14 cellular contexts compared by ENCODE assay signal in genomic region chr11:93728792-93729128, GRCh38. TPM values are rescaled to one million over a fixed set of nuclear protein-coding genes. Genes with fewer than 3 reads are reported as not detected.
A peak's percentile ranks its signal among the peaks of the same experiment; 100 is the strongest.
DNase-seq lines count a peak whose midpoint lies in the region; ATAC-seq, FAIRE-seq and TF ChIP-seq lines count a peak whose summit lies in the region.
"Had no signal": no experiment of that assay in that cellular context is flagged by ENCODE, and none has a peak within 500 bp of the region (broad histone marks: within the 10 kb centered on the region; RNA-seq: fewer than 3 reads in every experiment).

No MANE protein-coding gene starts in this region.

- H3K27ac ChIP-seq in K562 (ENCODE audit: extremely low read depth, low read depth, low read length) = peak overlapping the region; percentile 31; the same call in 1 of the 3 replicates
- H3K27ac ChIP-seq: foreskin keratinocyte had no signal

- H3K27ac Mint-ChIP-seq in activated T-cell treated with anti-CD3 and anti-CD28 coated beads, Interleukin-2, amount 50 U/mL, for 24 hours = peak overlapping the region; percentile 80
- peak overlapping the region; percentile 54 for H3K27ac Mint-ChIP-seq in stimulated activated effector memory CD8-positive, alpha-beta T cell treated with anti-CD3 and anti-CD28 coated beads, Interleukin-12 subunit alpha, Interleukin-12 subunit beta, amount 100 ng/mL, for 72 hours

- in situ Hi-C loops in KBM-7 (cut with MboI; ENCODE audit: low pct_unique_long_range_greater_than_20kb, low sequenced_read_pairs) (no loop called here), K562 (cut with MboI) (no loop called here), HAP-1 (cut with MboI; ENCODE audit: low sequenced_read_pairs) (loop anchor here (25.0 kb wide), 1 partner anchor 409 kb away; the partner anchor contains the start of gene PANX1)

- H3K36me3 Mint-ChIP-seq in activated T-cell treated with anti-CD3 and anti-CD28 coated beads, Interleukin-2, amount 50 U/mL, for 24 hours (ENCODE audit: low read depth) = peaks cover 95% of the 10 kb centered on the region
- H3K36me3 Mint-ChIP-seq in stimulated activated effector memory CD8-positive, alpha-beta T cell treated with anti-CD3 and anti-CD28 coated beads, Interleukin-12 subunit alpha, Interleukin-12 subunit beta, amount 100 ng/mL, for 72 hours = peaks cover 100% of the 10 kb centered on the region

- DNase-seq in activated T-cell treated with anti-CD3 and anti-CD28 coated beads, Interleukin-2, amount 50 U/mL, for 24 hours = no peak
- DNase-seq in activated T-cell treated with anti-CD3 and anti-CD28 coated beads for 4 hours (no peak), KBM-7 (peak; percentile 44), K562 (ENCODE audit: extremely low read depth in 1 of 4, low spot score in 3 of 4) (no peak), Ammon's horn (ENCODE audit: low spot score) (no peak), HAP-1 (ENCODE audit: low spot score in 2 of 2) (no peak)
- no peak for DNase-seq in stimulated activated effector memory CD8-positive, alpha-beta T cell treated with anti-CD3 and anti-CD28 coated beads, Interleukin-12 subunit alpha, Interleukin-12 subunit beta, amount 100 ng/mL, for 72 hours (ENCODE audit: low spot score in 2 of 2)
- DNase-seq: activated CD8-positive, alpha-beta memory T cell treated with anti-CD3 and anti-CD28 coated beads, Interleukin-2, amount 50 U/mL, for 4 hours; NCI-H2029 treated with DMSO at 0.1 percent for 48 hours; NCI-H69; SHP77 had no signal

- no peak for TF ChIP-seq RAD21 in K562 (CRISPR knock-in tag; conservative IDR thresholded peaks at IDR 0.05 in 1 of 2, IDR thresholded peaks at IDR 0.05 in 1 of 2)

- peaks cover 28% of the 10 kb centered on the region for H3K4me1 Mint-ChIP-seq in activated T-cell treated with anti-CD3 and anti-CD28 coated beads, Interleukin-2, amount 50 U/mL, for 24 hours (ENCODE audit: low read depth)
- peaks cover 7% of the 10 kb centered on the region for H3K4me1 Mint-ChIP-seq in stimulated activated effector memory CD8-positive, alpha-beta T cell treated with anti-CD3 and anti-CD28 coated beads, Interleukin-12 subunit alpha, Interleukin-12 subunit beta, amount 100 ng/mL, for 72 hours

- no peaks in the 10 kb centered on the region for H4K20me1 ChIP-seq in K562 (replicated peaks; ENCODE audit: control insufficient read depth, insufficient read depth, low read length)

- intact Hi-C loops in K562 (cut with micrococcal nuclease) = no loop called here

- POLR2A ChIA-PET in K562 (lab: Yijun Ruan, JAX) = interaction anchor here (2.2 to 9.3 kb wide), 3 partner anchors 9 to 12 kb away, joined by 8 to 98 read pairs (median 10); partner anchors contain the start of genes C11orf54 and TAF1D

- BruUV-seq in K562 (replicated peaks; lab: Mats Ljungman, UMichigan) = no TSS peak

- H3K27me3 Mint-ChIP-seq in activated T-cell treated with anti-CD3 and anti-CD28 coated beads, Interleukin-2, amount 50 U/mL, for 24 hours = no peaks in the 10 kb centered on the region

- H3K9me1 ChIP-seq in K562 (ENCODE audit: control insufficient read depth, insufficient read depth, low read length) = no peaks in the 10 kb centered on the region

- ATAC-seq in K562 (peak; percentile 47), GM19351 (IDR thresholded peaks at IDR 0.05; ENCODE audit: unreplicated experiment) (no peak)
- no peak for ATAC-seq in stimulated activated effector memory CD8-positive, alpha-beta T cell treated with anti-CD3 and anti-CD28 coated beads, Interleukin-12 subunit alpha, Interleukin-12 subunit beta, amount 100 ng/mL, for 72 hours

- TF ChIP-seq EP300 in K562 (IDR thresholded peaks at IDR 0.05; ENCODE audit: low read length) = no peak

- H3K27me3 ChIP-seq in K562 (ENCODE audit: control insufficient read depth in 2 of 2, insufficient read depth in 2 of 2, low read length in 2 of 2) = no peaks in the 10 kb centered on the region
- no peaks in the 10 kb centered on the region for H3K27me3 ChIP-seq in HAP-1 (ENCODE audit: low read depth)
- H3K27me3 ChIP-seq: foreskin keratinocyte had no signal

- no peak overlapping the region for H2AFZ ChIP-seq in K562 (ENCODE audit: low read depth, low read length)

- no peak overlapping the region for H3K9ac ChIP-seq in K562 (ENCODE audit: insufficient read depth in 1 of 2, low read depth in 2 of 2, low read length in 2 of 2)

- FAIRE-seq in K562 (lab: Jason Lieb, UNC) = no peak
- FAIRE-seq: astrocyte had no signal

- no peak overlapping the region for H3K4me3 Mint-ChIP-seq in activated T-cell treated with anti-CD3 and anti-CD28 coated beads, Interleukin-2, amount 50 U/mL, for 24 hours
- H3K4me3 Mint-ChIP-seq in stimulated activated effector memory CD8-positive, alpha-beta T cell treated with anti-CD3 and anti-CD28 coated beads, Interleukin-12 subunit alpha, Interleukin-12 subunit beta, amount 100 ng/mL, for 72 hours = no peak overlapping the region

- no peak overlapping the region for H3K4me2 ChIP-seq in K562 (ENCODE audit: insufficient read depth, low read length)

- no peaks in the 10 kb centered on the region for H3K4me1 ChIP-seq in K562 (replicated peaks in 1 of 2; ENCODE audit: control insufficient read depth in 2 of 2, insufficient read depth in 2 of 2, low read length in 2 of 2)
- H3K4me1 ChIP-seq in HAP-1 = peaks cover 9% of the 10 kb centered on the region
- H3K4me1 ChIP-seq: foreskin keratinocyte had no signal

- H3K36me3 ChIP-seq in K562 (ENCODE audit: control insufficient read depth, insufficient read depth, low read length) (peaks cover 94% of the 10 kb centered on the region), HAP-1 (replicated peaks) (peaks cover 90% of the 10 kb centered on the region)

- no peaks in the 10 kb centered on the region for H3K9me3 Mint-ChIP-seq in activated T-cell treated with anti-CD3 and anti-CD28 coated beads, Interleukin-2, amount 50 U/mL, for 24 hours
- no peaks in the 10 kb centered on the region for H3K9me3 Mint-ChIP-seq in stimulated activated effector memory CD8-positive, alpha-beta T cell treated with anti-CD3 and anti-CD28 coated beads, Interleukin-12 subunit alpha, Interleukin-12 subunit beta, amount 100 ng/mL, for 72 hours

- H3K4me3 ChIP-seq in K562 (no peak overlapping the region), HAP-1 (no peak overlapping the region)

- H3K79me2 ChIP-seq in K562 (ENCODE audit: control insufficient read depth, insufficient read depth, low read length) = peaks cover 18% of the 10 kb centered on the region

- no peak for TF ChIP-seq POLR2A in K562 (conservative IDR thresholded peaks at IDR 0.05)

- no peak for TF ChIP-seq CTCF in K562 (IDR thresholded peaks at IDR 0.05 in 2 of 3, conservative IDR thresholded peaks at IDR 0.05 in 1 of 3; ENCODE audit: insufficient read depth in 2 of 3, low read depth in 1 of 3, low read length in 3 of 3)

- CTCF ChIA-PET in K562 (lab: Yijun Ruan, JAX; ENCODE audit: low intra/inter-chr PET ratio) = no interaction called here

- H3K9me3 ChIP-seq in K562 (replicated peaks; ENCODE audit: control insufficient read depth, insufficient read depth, low read depth, low read length) (no peaks in the 10 kb centered on the region), HAP-1 (no peaks in the 10 kb centered on the region)

- WGBS in K562 (ENCODE audit: insufficient coverage, low coverage, missing lambda C conversion rate) = 83% methylated on average over 2 of the region's 2 CpGs

RNA-seq across cellular contexts. Expression of gene TAF1D, which starts 12.5 kb away (rescaled TPM):
- total RNA-seq in K562 (2011; cell fraction: chromatin; rRNA removed; ENCODE audit: low replicate concordance) = 288 and 1,250 TPM in 2 replicates
- 323 and 380 TPM in 2 replicates for total RNA-seq in K562 (2011; cell fraction: nucleolus; rRNA removed)
- 528 and 703 TPM in 2 replicates for total RNA-seq in K562 (2011; cell fraction: nucleoplasm; rRNA removed)
- total RNA-seq in K562 (2014; rRNA removed) = 155 and 182 TPM in 2 replicates
- 313 and 326 TPM in 2 replicates for total RNA-seq in K562 (2014; rRNA removed; fragmentation: Illumina TruSeq; extraction: Trizol)
- total RNA-seq in K562 (2015; rRNA removed; fragmentation: Illumina TruSeq; extraction: Trizol) = 301 and 347 TPM in 2 replicates
- total RNA-seq in K562 (2021) = 189 and 193 TPM in 2 replicates
- polyA plus RNA-seq in K562 (2011; rRNA removed) = 208 and 270 TPM in 2 replicates
- polyA plus RNA-seq in K562 (2011; cell fraction: cytosol; rRNA removed) = 21.9 and 72.7 TPM in 2 replicates
- 340 and 474 TPM in 2 replicates for polyA plus RNA-seq in K562 (2011; cell fraction: nucleus; rRNA removed)
- 127 and 137 TPM in 2 replicates for polyA plus RNA-seq in K562 (2012)
- polyA plus RNA-seq in K562 (2014; fragmentation: Illumina TruSeq; extraction: Trizol) = 203 and 250 TPM in 2 replicates
- polyA plus RNA-seq in K562 (2014; fragmentation: Nextera tagmentation; extraction: Ambion mirVana) = 100 to 1,000 TPM; 122 to 123 TPM
- 245 and 293 TPM in 2 replicates for polyA plus RNA-seq in K562 (2014; rRNA removed)
- 237 and 271 TPM in 2 replicates for polyA minus RNA-seq in K562 (2011; rRNA and poly(A)+ RNA removed)
- polyA minus RNA-seq in K562 (2011; cell fraction: cytosol; rRNA and poly(A)+ RNA removed) = 59.7 and 102 TPM in 2 replicates
- polyA minus RNA-seq in K562 (2011; cell fraction: nucleus; rRNA and poly(A)+ RNA removed) = 469 and 813 TPM in 2 replicates

RNA-seq across cellular contexts. Expression of gene C11orf54, which starts 12.7 kb away (rescaled TPM):
- total RNA-seq in K562 (2011; cell fraction: chromatin; rRNA removed; ENCODE audit: low replicate concordance) = 16.6 and 50.4 TPM in 2 replicates
- total RNA-seq in K562 (2011; cell fraction: nucleolus; rRNA removed) = 8.3 and 11.8 TPM in 2 replicates
- 15.0 and 27.5 TPM in 2 replicates for total RNA-seq in K562 (2011; cell fraction: nucleoplasm; rRNA removed)
- total RNA-seq in K562 (2014; rRNA removed) = 12.0 and 13.4 TPM in 2 replicates
- 23.1 and 30.5 TPM in 2 replicates for total RNA-seq in K562 (2014; rRNA removed; fragmentation: Illumina TruSeq; extraction: Trizol)
- total RNA-seq in K562 (2015; rRNA removed; fragmentation: Illumina TruSeq; extraction: Trizol) = 15.3 and 16.8 TPM in 2 replicates
- total RNA-seq in K562 (2021) = 13.1 and 15.6 TPM in 2 replicates
- polyA plus RNA-seq in K562 (2011; rRNA removed) = 26.7 and 33.0 TPM in 2 replicates
- 4.4 and 11.8 TPM in 2 replicates for polyA plus RNA-seq in K562 (2011; cell fraction: cytosol; rRNA removed)
- polyA plus RNA-seq in K562 (2011; cell fraction: nucleus; rRNA removed) = 11.0 and 29.8 TPM in 2 replicates
- polyA plus RNA-seq in K562 (2012) = 13.4 and 23.0 TPM in 2 replicates
- polyA plus RNA-seq in K562 (2014; fragmentation: Illumina TruSeq; extraction: Trizol) = 24.3 and 25.0 TPM in 2 replicates
- polyA plus RNA-seq in K562 (2014; fragmentation: Nextera tagmentation; extraction: Ambion mirVana) = 10 to 100 TPM; 31.5 to 31.7 TPM
- polyA plus RNA-seq in K562 (2014; rRNA removed) = 15.9 and 18.3 TPM in 2 replicates
- polyA minus RNA-seq in K562 (2011; rRNA and poly(A)+ RNA removed) = 19.7 and 24.9 TPM in 2 replicates
- polyA minus RNA-seq in K562 (2011; cell fraction: cytosol; rRNA and poly(A)+ RNA removed) = 8.9 and 11.4 TPM in 2 replicates
- 4.7 and 9.4 TPM in 2 replicates for polyA minus RNA-seq in K562 (2011; cell fraction: nucleus; rRNA and poly(A)+ RNA removed)

RNA-seq across cellular contexts. Expression of gene MED17, which starts 55.3 kb away (rescaled TPM):
- total RNA-seq in K562 (2011; cell fraction: chromatin; rRNA removed; ENCODE audit: low replicate concordance) = 55.0 and 121 TPM in 2 replicates
- total RNA-seq in K562 (2011; cell fraction: nucleolus; rRNA removed) = 36.2 and 37.2 TPM in 2 replicates
- total RNA-seq in K562 (2011; cell fraction: nucleoplasm; rRNA removed) = 65.5 and 106 TPM in 2 replicates
- total RNA-seq in K562 (2014; rRNA removed) = 29.8 and 30.7 TPM in 2 replicates
- total RNA-seq in K562 (2014; rRNA removed; fragmentation: Illumina TruSeq; extraction: Trizol) = 34.5 and 35.1 TPM in 2 replicates
- 31.5 and 32.4 TPM in 2 replicates for total RNA-seq in K562 (2015; rRNA removed; fragmentation: Illumina TruSeq; extraction: Trizol)
- total RNA-seq in K562 (2021) = 34.7 and 35.0 TPM in 2 replicates
- 20.3 and 22.0 TPM in 2 replicates for polyA plus RNA-seq in K562 (2011; rRNA removed)
- polyA plus RNA-seq in K562 (2011; cell fraction: cytosol; rRNA removed) = 7.8 and 8.2 TPM in 2 replicates
- 31.3 and 40.5 TPM in 2 replicates for polyA plus RNA-seq in K562 (2011; cell fraction: nucleus; rRNA removed)
- 12.7 and 15.4 TPM in 2 replicates for polyA plus RNA-seq in K562 (2012)
- polyA plus RNA-seq in K562 (2014; fragmentation: Illumina TruSeq; extraction: Trizol) = 22.1 and 26.8 TPM in 2 replicates
- polyA plus RNA-seq in K562 (2014; fragmentation: Nextera tagmentation; extraction: Ambion mirVana) = 1 to 10 TPM; 6.7 to 7.7 TPM
- polyA plus RNA-seq in K562 (2014; rRNA removed) = 21.5 and 21.7 TPM in 2 replicates
- 30.5 and 37.4 TPM in 2 replicates for polyA minus RNA-seq in K562 (2011; rRNA and poly(A)+ RNA removed)
- polyA minus RNA-seq in K562 (2011; cell fraction: cytosol; rRNA and poly(A)+ RNA removed) = 11.0 and 14.2 TPM in 2 replicates
- 36.9 and 49.5 TPM in 2 replicates for polyA minus RNA-seq in K562 (2011; cell fraction: nucleus; rRNA and poly(A)+ RNA removed)
